In genomic region chr19:14206737-14207725, GRCh38 we compare ENCODE assay signal across 8 cellular contexts. TPM values are rescaled to one million over a fixed set of nuclear protein-coding genes. Genes with fewer than 3 reads are reported as not detected.
DNase-seq lines count a peak whose midpoint lies in the region; ATAC-seq, FAIRE-seq and TF ChIP-seq lines count a peak whose summit lies in the region.
"Not testable (repeated sequence)": the region's sequence is repeated elsewhere in the genome, so short reads cannot be mapped to it uniquely, and the experiment has no call there.

No MANE protein-coding gene starts in this region.

- H3K4me1 ChIP-seq in MM.1S (ENCODE audit: low read length); duodenal mucosa (ENCODE audit: control insufficient read depth in 1 of 2, insufficient read depth in 2 of 2, low read length in 2 of 2); kidney (ENCODE audit: control insufficient read depth in 1 of 2, insufficient read depth in 1 of 2, low read depth in 1 of 2, low read length in 2 of 2); gastrocnemius medialis: not testable (repeated sequence)

- peak overlapping the region; percentile 80 for H2AFZ ChIP-seq in MM.1S (ENCODE audit: low read length)

- in situ Hi-C loops in gastrocnemius medialis (cut with MboI; ENCODE audit: low sequenced_read_pairs in 4 of 4), result not testable (repeated sequence)

- not testable (repeated sequence) for TF ChIP-seq CTCF in MM.1S (IDR thresholded peaks at IDR 0.05; ENCODE audit: low read length); kidney (IDR thresholded peaks at IDR 0.05; ENCODE audit: borderline replicate concordance, extremely low read depth, insufficient read depth)
- TF ChIP-seq CTCF in gastrocnemius medialis (IDR thresholded peaks at IDR 0.05 in 4 of 5, conservative IDR thresholded peaks at IDR 0.05 in 1 of 5), result peak in 1 of 5 experiments; percentile 31

- ATAC-seq in gastrocnemius medialis, result peak; percentile 73 to 77

- H3K4me2 ChIP-seq in MM.1S (ENCODE audit: low read depth, low read length), result peak overlapping the region; percentile 85

- H3K79me2 ChIP-seq in MM.1S (ENCODE audit: low read length), result not testable (repeated sequence)

- H3K9me2 ChIP-seq in MM.1S (replicated peaks; ENCODE audit: insufficient read depth, low read length), result not testable (repeated sequence)

- not testable (repeated sequence) for H3K9me3 ChIP-seq in MM.1S (replicated peaks; ENCODE audit: insufficient read depth, low read length); duodenal mucosa (ENCODE audit: control insufficient read depth in 1 of 2, low read length in 2 of 2); kidney (ENCODE audit: control insufficient read depth in 1 of 2, low read length in 2 of 2); gastrocnemius medialis

- TF ChIP-seq POLR2A in gastrocnemius medialis (IDR thresholded peaks at IDR 0.05), result peak in 1 of 2 donors; percentile 14

- not testable (repeated sequence) for FAIRE-seq in RCC 7860 (lab: Jason Lieb, UNC); kidney (lab: Jason Lieb, UNC)

- not testable (repeated sequence) for H3F3A ChIP-seq in MM.1S (ENCODE audit: insufficient read depth, low read length)

- not testable (repeated sequence) for H4K20me1 ChIP-seq in MM.1S (ENCODE audit: insufficient read depth, low read length)

- not testable (repeated sequence) for H3K36me3 ChIP-seq in MM.1S (replicated peaks; ENCODE audit: insufficient read depth, low read length); duodenal mucosa (ENCODE audit: control insufficient read depth in 1 of 2, insufficient read depth in 2 of 2, low read length in 2 of 2); kidney (ENCODE audit: control insufficient read depth in 1 of 2, insufficient read depth in 2 of 2, low read length in 2 of 2); gastrocnemius medialis

- DNase-seq in GDM1 (lab: John Stamatoyannopoulos, UW) (peak; percentile 92), MM.1S (peak; percentile 40), RCC 7860 (ENCODE audit: low spot score) (peak; percentile 56), kidney (peak; percentile 96), gastrocnemius medialis (peak; percentile 63 to 73), ureter (ENCODE audit: low spot score) (peak; percentile 93)
- peak; percentile 87 for DNase-seq in activated CD8-positive, alpha-beta memory T cell treated with anti-CD3 and anti-CD28 coated beads, Interleukin-2, amount 50 U/mL, for 48 hours

- not testable (repeated sequence) for H3K27ac ChIP-seq in MM.1S (ENCODE audit: low read length); kidney (ENCODE audit: low read depth in 2 of 2, low read length in 2 of 2)
- H3K27ac ChIP-seq in duodenal mucosa (ENCODE audit: low read depth, low read length) (peak overlapping the region; percentile 10), gastrocnemius medialis (peak overlapping the region in 2 of 4 donors; percentile 26 to 41)

- H3K4me3 ChIP-seq in MM.1S (ENCODE audit: low read length) (peak overlapping the region; percentile 62), duodenal mucosa (ENCODE audit: low read depth in 1 of 2, low read length in 2 of 2) (peak overlapping the region; percentile 65 to 74), kidney (ENCODE audit: low read length in 2 of 2) (peak overlapping the region; percentile 56 to 64), gastrocnemius medialis (peak overlapping the region; percentile 48 to 55 (median 52))

- peak overlapping the region; percentile 37; the same call in 1 of the 2 replicates for H3K9ac ChIP-seq in MM.1S (ENCODE audit: low read length)
- H3K9ac ChIP-seq in duodenal mucosa (ENCODE audit: low read depth in 1 of 2, low read length in 2 of 2), result peak overlapping the region in 1 of 2 donors; percentile 47
- H3K9ac ChIP-seq in kidney (ENCODE audit: low read length in 2 of 2), result not testable (repeated sequence)

- H3K27me3 ChIP-seq in MM.1S (replicated peaks; ENCODE audit: insufficient read depth, low read length) (peaks cover 42% of the 10 kb centered on the region), gastrocnemius medialis (peaks cover 15 to 33% (median 31%) of the 10 kb centered on the region in 3 donors)
- H3K27me3 ChIP-seq in duodenal mucosa (ENCODE audit: control insufficient read depth in 1 of 2, insufficient read depth in 2 of 2, low read length in 2 of 2), result not testable (repeated sequence)

- intact Hi-C loops in kidney (cut with DNase I), result loop anchor here (10.0 kb wide), 1 partner anchor 138 kb away; no protein-coding TSS in a partner anchor
- intact Hi-C loops in gastrocnemius medialis (cut with DNase I; ENCODE audit: low total_unique reads), result not testable (repeated sequence)

RNA-seq across cellular contexts. Expression of gene ADGRL1, which starts 1.1 kb away (rescaled TPM):
- total RNA-seq in kidney (30.2 TPM), gastrocnemius medialis (1 to 10 TPM in 2 of 4 donors, under 1 TPM in 2; 0.76 to 3.5 (median 1.2) TPM), ureter (27.9 TPM)
- polyA plus RNA-seq in kidney (ENCODE audit: insufficient read depth, low read depth, low replicate concordance), result 6.3 TPM

Comparison
In these comparisons a context has a peak if more than half of its experiments do, and no peak if none do; other contexts are left out.
1. DNase-seq: peak in every context shown above with its lines; median percentile 96 in kidney; 93 in ureter; 92 in GDM1; 87 in activated CD8-positive, alpha-beta memory T cell treated with anti-CD3 and anti-CD28 coated beads, Interleukin-2, amount 50 U/mL, for 48 hours; 68 in gastrocnemius medialis; 56 in RCC 7860; 40 in MM.1S.